8 cellular contexts compared by ENCODE assay signal in genomic region chr1:10474613-10475507, GRCh38. TPM values are rescaled to one million over a fixed set of nuclear protein-coding genes. Genes with fewer than 3 reads are reported as not detected.
DNase-seq lines count a peak whose midpoint lies in the region; ATAC-seq and TF ChIP-seq lines count a peak whose summit lies in the region.

PEX14 (plus strand) TSS chr1:10474950; CDS start chr1:10474967, 17 bp downstream.

- peak within 1 kb of the TSS; percentile 92 for H3K27ac Mint-ChIP-seq in CD8-positive, alpha-beta T cell

- POLR2A ChIA-PET in CD8-positive, alpha-beta T cell (lab: Charles Lee): interaction anchor here (0.7 kb wide), 1 partner anchor 814 kb away, joined by 3 read pairs; no protein-coding TSS in a partner anchor

- peak within 1 kb of the TSS; percentile 66 for H3K4me3 ChIP-seq in CD8-positive, alpha-beta T cell (ENCODE audit: low read depth, low read length)
- H3K4me3 ChIP-seq in HUES48 (ENCODE audit: low read depth, low read length): peak within 1 kb of the TSS; percentile 93
- H3K4me3 ChIP-seq in OCI-LY1 (ENCODE audit: low read depth, low read length, poor library complexity, severe bottlenecking): peak within 1 kb of the TSS; percentile 97

- peak; percentile 68 to 87 (median 81) for DNase-seq in CD8-positive, alpha-beta T cell
- peak; percentile 82 for DNase-seq in activated CD8-positive, alpha-beta memory T cell treated with anti-CD3 and anti-CD28 coated beads, Interleukin-2, amount 50 U/mL, for 4 hours
- DNase-seq in epidermal melanocyte (ENCODE audit: insufficient read length, low spot score) (peak; percentile 77), midbrain (lab: John Stamatoyannopoulos, UW) (peak; percentile 86)
- DNase-seq in stimulated activated CD8-positive, alpha-beta memory T cell treated with anti-CD3 and anti-CD28 coated beads, Interleukin-15, amount 100 ng/mL, for 48 hours (ENCODE audit: low read depth in 2 of 2): peak; percentile 82

- no peaks in the 10 kb centered on the region for H3K27me3 ChIP-seq in CD8-positive, alpha-beta T cell (ENCODE audit: insufficient read depth, low read length)
- H3K27me3 ChIP-seq in HUES48 (ENCODE audit: control insufficient read depth, insufficient read depth, low read length) (no peaks in the 10 kb centered on the region), OCI-LY1 (ENCODE audit: insufficient read depth, low read length) (no peaks in the 10 kb centered on the region)

- no peaks in the 10 kb centered on the region for H3K27me3 Mint-ChIP-seq in CD8-positive, alpha-beta T cell (ENCODE audit: low read depth)

- H4K20me1 ChIP-seq in OCI-LY1 (ENCODE audit: insufficient read depth, low read length): no peaks in the 10 kb centered on the region

- peaks cover 16% of the 10 kb centered on the region for H3K36me3 Mint-ChIP-seq in CD8-positive, alpha-beta T cell

- peak within 1 kb of the TSS; percentile 27 for H3K27ac ChIP-seq in CD8-positive, alpha-beta T cell (ENCODE audit: low read depth, low read length)
- H3K27ac ChIP-seq in HUES48 (ENCODE audit: low read depth, low read length) (peak within 1 kb of the TSS; percentile 79), OCI-LY1 (ENCODE audit: low read depth, low read length, poor library complexity, severe bottlenecking) (peak within 1 kb of the TSS; percentile 92)

- peak within 1 kb of the TSS; percentile 73 for H3K9ac ChIP-seq in HUES48 (ENCODE audit: low read depth, low read length)
- peak within 1 kb of the TSS; percentile 93 for H3K9ac ChIP-seq in OCI-LY1 (ENCODE audit: low read length)

- H3K4me3 Mint-ChIP-seq in CD8-positive, alpha-beta T cell: peak within 1 kb of the TSS; percentile 94

- no peaks in the 10 kb centered on the region for H3K9me3 Mint-ChIP-seq in CD8-positive, alpha-beta T cell

- peak; percentile 75 for ATAC-seq in CD8-positive, alpha-beta T cell
- peak; percentile 49 for ATAC-seq in GM19468 (IDR thresholded peaks at IDR 0.05; ENCODE audit: extremely low read depth, unreplicated experiment)

- no peaks in the 10 kb centered on the region for H3K9me3 ChIP-seq in CD8-positive, alpha-beta T cell (ENCODE audit: low read length)
- no peaks in the 10 kb centered on the region for H3K9me3 ChIP-seq in HUES48 (ENCODE audit: control insufficient read depth, insufficient read depth, low read length)
- H3K9me3 ChIP-seq in OCI-LY1 (ENCODE audit: low read length): no peaks in the 10 kb centered on the region

- intact Hi-C loops in CD8-positive, alpha-beta T cell (cut with DNase I, micrococcal nuclease): loop anchor here (2.0 to 5.0 kb wide), 5 partner anchors 442 to 1507 kb away; partner anchors contain the start of genes EXOSC10 (in 2 of the 2), CLCN6 (in 1 of the 2), MFN2 (in 1 of the 2) and MTHFR (in 1 of the 2)

- no peaks in the 10 kb centered on the region for H3K36me3 ChIP-seq in CD8-positive, alpha-beta T cell (ENCODE audit: insufficient read depth, low read length)
- H3K36me3 ChIP-seq in HUES48 (ENCODE audit: control insufficient read depth, insufficient read depth, low read length) (peaks cover 4% of the 10 kb centered on the region), OCI-LY1 (ENCODE audit: insufficient read depth, low read length) (no peaks in the 10 kb centered on the region)

- H3K79me2 ChIP-seq in OCI-LY1 (ENCODE audit: insufficient read depth, low read length): peaks cover 14% of the 10 kb centered on the region; the same call in 1 of the 2 replicates

- no peaks in the 10 kb centered on the region for H3F3A ChIP-seq in OCI-LY1 (ENCODE audit: insufficient read depth, low read length)

- no peak for TF ChIP-seq CTCF in CD8-positive, alpha-beta T cell (IDR thresholded peaks at IDR 0.05)
- TF ChIP-seq CTCF in OCI-LY1 (IDR thresholded peaks at IDR 0.05; ENCODE audit: low read length): no peak

- peaks cover 34% of the 10 kb centered on the region for H3K4me1 ChIP-seq in CD8-positive, alpha-beta T cell (ENCODE audit: insufficient read depth, low read length)
- H3K4me1 ChIP-seq in HUES48 (ENCODE audit: control insufficient read depth, insufficient read depth, low read length): peaks cover 13% of the 10 kb centered on the region; the same call in 1 of the 2 replicates
- H3K4me1 ChIP-seq in OCI-LY1 (ENCODE audit: insufficient read depth, low read length, severe bottlenecking): peaks cover 43% of the 10 kb centered on the region

- no peaks in the 10 kb centered on the region for H3K9me2 ChIP-seq in OCI-LY1 (ENCODE audit: low read depth, low read length)

- H3K4me1 Mint-ChIP-seq in CD8-positive, alpha-beta T cell (ENCODE audit: low read depth): peaks cover 56% of the 10 kb centered on the region

- no peak within 1 kb of the TSS for H2AFZ ChIP-seq in OCI-LY1 (ENCODE audit: low read length)

- peak within 1 kb of the TSS; percentile 83 for H3K4me2 ChIP-seq in OCI-LY1 (ENCODE audit: low read length)

- CTCF ChIA-PET in CD8-positive, alpha-beta T cell (lab: Charles Lee): interaction anchor here (1.2 to 1.3 kb wide), 2 partner anchors 19 to 265 kb away, joined by 4 to 5 read pairs; partner anchors contain the start of gene KIF1B

RNA-seq across cellular contexts. Expression of gene PEX14, which starts in this region (rescaled TPM):
- 10 to 100 TPM; 13.5 to 14.2 TPM for total RNA-seq in CD8-positive, alpha-beta T cell

Comparison
In these comparisons a context has a peak if more than half of its experiments do, and no peak if none do; other contexts are left out.
1. Peak in every context shown above with its lines: DNase-seq, ATAC-seq, H3K4me3 ChIP-seq and H3K27ac ChIP-seq.
2. H3K27ac ChIP-seq: peak in every context shown above with its lines; median percentile 92 in OCI-LY1; 79 in HUES48; 27 in CD8-positive, alpha-beta T cell.